35 cellular contexts compared by ENCODE assay signal in the genomic region with DNA sequence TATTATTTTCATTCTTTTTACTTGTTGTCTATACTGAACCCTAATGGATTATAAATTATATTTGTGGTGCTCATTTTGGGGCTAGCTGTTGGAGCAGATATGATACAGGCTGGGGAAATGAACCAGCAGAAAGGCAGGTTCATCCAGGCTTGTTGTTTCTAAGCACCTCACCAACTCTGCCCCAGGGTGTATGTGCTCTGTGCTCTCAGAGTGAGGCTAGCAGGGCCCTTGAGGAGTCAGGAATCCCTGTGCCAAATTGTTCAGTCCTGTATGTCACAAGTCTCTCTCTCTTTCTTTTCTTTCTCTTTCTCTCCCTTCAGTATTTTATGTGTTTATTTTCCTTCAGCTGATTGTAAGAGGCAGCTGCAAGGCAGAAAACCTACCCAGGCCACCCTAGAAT.
"Had no signal": no experiment of that assay in that cellular context is flagged by ENCODE, and none has a peak within 500 bp of the region (broad histone marks: within the 10 kb centered on the region; RNA-seq: fewer than 3 reads in every experiment).

No MANE protein-coding gene starts in this region.

- H3K4me3 ChIP-seq: adrenal gland, body of pancreas, cardiac muscle cell, colonic mucosa, esophagus muscularis mucosa, gastrocnemius medialis, heart left ventricle had no signal

- ATAC-seq: activated CD4-positive, alpha-beta T cell treated with anti-CD3 and anti-CD28 coated beads for 36 hours; activated CD8-positive, alpha-beta memory T cell treated with anti-CD3 and anti-CD28 coated beads, Interleukin-2, amount 10 ng/mL, durations not matched to agents 7 days and 5 days; activated CD8-positive, alpha-beta T cell treated with anti-CD3 and anti-CD28 coated beads, Interleukin-2, amount 10 ng/mL, durations not matched to agents 7 days and 5 days; activated naive CD8-positive, alpha-beta T cell treated with anti-CD3 and anti-CD28 coated beads, Interleukin-2, amount 50 U/mL, for 24 hours; body of pancreas; foreskin keratinocyte; gastrocnemius medialis; heart left ventricle had no signal

- DNase-seq: activated CD4-positive, alpha-beta memory T cell treated with anti-CD3 and anti-CD28 coated beads for 36 hours; activated CD4-positive, alpha-beta T cell treated with anti-CD3 and anti-CD28 coated beads for 36 hours; activated CD4-positive, alpha-beta T cell treated with anti-CD3 and anti-CD28 coated beads, Interleukin-2, amount 10 ng/mL, durations not matched to agents 24 days and 14 days; activated CD4-positive, CD25-positive, alpha-beta regulatory T cell; activated CD4-positive, CD25-positive, alpha-beta regulatory T cell treated with anti-CD3 and anti-CD28 coated beads, Interleukin-2, amount 50 U/mL, for 72 hours; activated CD8-positive, alpha-beta memory T cell treated with anti-CD3 and anti-CD28 coated beads, Interleukin-2, amount 10 ng/mL, durations not matched to agents 7 days and 5 days; activated CD8-positive, alpha-beta memory T cell treated with anti-CD3 and anti-CD28 coated beads, Interleukin-2, amount 50 U/mL, for 4 hours; activated CD8-positive, alpha-beta T cell treated with anti-CD3 and anti-CD28 coated beads, Interleukin-2, amount 10 ng/mL, durations not matched to agents 7 days and 5 days; activated effector memory CD4-positive, alpha-beta T cell treated with anti-CD3 and anti-CD28 coated beads, Interleukin-2, amount 50 U/mL, for 16 hours; activated naive CD4-positive, alpha-beta T cell treated with anti-CD3 and anti-CD28 coated beads for 36 hours; activated naive CD8-positive, alpha-beta T cell treated with anti-CD3 and anti-CD28 coated beads for 36 hours; activated naive CD8-positive, alpha-beta T cell treated with anti-CD3 and anti-CD28 coated beads, Interleukin-2, amount 50 U/mL, for 24 hours; activated T-cell treated with anti-CD3 and anti-CD28 coated beads, Interleukin-2, amount 50 U/mL, for 1 hour; activated T-cell treated with anti-CD3 and anti-CD28 coated beads, Interleukin-2, amount 50 U/mL, for 48 hours; adrenal gland; amygdala; aorta; body of pancreas; central memory CD4-positive, alpha-beta T cell; cerebellar nuclear complex; colonic mucosa; effector memory CD4-positive, alpha-beta T cell; endodermal cell; erythroblast; gastrocnemius medialis; glutamatergic neuron; heart left ventricle; T-helper 1 cell; T-helper 2 cell had no signal

- H3K27ac ChIP-seq: adrenal gland, body of pancreas, cardiac muscle cell, colonic mucosa, esophagus muscularis mucosa, foreskin keratinocyte, gastrocnemius medialis, heart left ventricle had no signal

- H3K27ac Mint-ChIP-seq: activated CD4-positive, alpha-beta memory T cell treated with anti-CD3 and anti-CD28 coated beads for 36 hours; activated CD4-positive, alpha-beta T cell treated with anti-CD3 and anti-CD28 coated beads for 36 hours; activated CD4-positive, alpha-beta T cell treated with anti-CD3 and anti-CD28 coated beads, Interleukin-2, amount 10 ng/mL, durations not matched to agents 24 days and 14 days; activated CD8-positive, alpha-beta memory T cell treated with anti-CD3 and anti-CD28 coated beads, Interleukin-2, amount 10 ng/mL, durations not matched to agents 7 days and 5 days; activated CD8-positive, alpha-beta T cell treated with anti-CD3 and anti-CD28 coated beads, Interleukin-2, amount 10 ng/mL, durations not matched to agents 7 days and 5 days; activated naive CD4-positive, alpha-beta T cell treated with anti-CD3 and anti-CD28 coated beads for 36 hours; activated naive CD4-positive, alpha-beta T cell treated with anti-CD3 and anti-CD28 coated beads, Interleukin-2, amount 50 U/mL, for 24 hours; activated naive CD8-positive, alpha-beta T cell treated with anti-CD3 and anti-CD28 coated beads for 36 hours; activated naive CD8-positive, alpha-beta T cell treated with anti-CD3 and anti-CD28 coated beads, Interleukin-2, amount 50 U/mL, for 24 hours; activated T-helper 1 cell treated with anti-CD3 and anti-CD28 coated beads, Interleukin-12 subunit alpha, Interleukin-12 subunit beta, Interleukin-2, Interleukin-4 antibody, amounts not matched to agents 30 ng/mL and 10 ng/mL and 1 ng/mL, durations not matched to agents 14 hours and 24 hours and 36 hours; activated T-helper 2 cell treated with anti-CD3 and anti-CD28 coated beads, Interferon-gamma antibody, Interleukin-2, Interleukin-4, amounts not matched to agents 10 μg/mL and 5 μg/mL and 100 μg/mL, durations not matched to agents 14 hours and 24 hours and 36 hours; endodermal cell had no signal

- H3K36me3 Mint-ChIP-seq: activated CD4-positive, alpha-beta memory T cell treated with anti-CD3 and anti-CD28 coated beads for 36 hours; activated CD8-positive, alpha-beta memory T cell treated with anti-CD3 and anti-CD28 coated beads, Interleukin-2, amount 10 ng/mL, durations not matched to agents 7 days and 5 days; activated naive CD4-positive, alpha-beta T cell treated with anti-CD3 and anti-CD28 coated beads, Interleukin-2, amount 50 U/mL, for 24 hours; activated naive CD8-positive, alpha-beta T cell treated with anti-CD3 and anti-CD28 coated beads for 36 hours had no signal

- H3K9me3 ChIP-seq: adrenal gland, body of pancreas, colonic mucosa, esophagus muscularis mucosa, gastrocnemius medialis, heart left ventricle had no signal

- H3K4me1 ChIP-seq: adrenal gland, body of pancreas, colonic mucosa, esophagus muscularis mucosa, foreskin keratinocyte, gastrocnemius medialis, heart left ventricle had no signal

- H3K27me3 ChIP-seq: adrenal gland, body of pancreas, cardiac muscle cell, colonic mucosa, esophagus muscularis mucosa, foreskin keratinocyte, gastrocnemius medialis, heart left ventricle had no signal

- H3K4me3 Mint-ChIP-seq: activated CD4-positive, alpha-beta memory T cell treated with anti-CD3 and anti-CD28 coated beads for 36 hours; activated CD4-positive, alpha-beta T cell treated with anti-CD3 and anti-CD28 coated beads for 36 hours; activated CD4-positive, alpha-beta T cell treated with anti-CD3 and anti-CD28 coated beads, Interleukin-2, amount 10 ng/mL, durations not matched to agents 24 days and 14 days; activated CD8-positive, alpha-beta memory T cell treated with anti-CD3 and anti-CD28 coated beads, Interleukin-2, amount 10 ng/mL, durations not matched to agents 7 days and 5 days; activated CD8-positive, alpha-beta T cell treated with anti-CD3 and anti-CD28 coated beads, Interleukin-2, amount 10 ng/mL, durations not matched to agents 7 days and 5 days; activated naive CD4-positive, alpha-beta T cell treated with anti-CD3 and anti-CD28 coated beads for 36 hours; activated naive CD4-positive, alpha-beta T cell treated with anti-CD3 and anti-CD28 coated beads, Interleukin-2, amount 50 U/mL, for 24 hours; activated naive CD8-positive, alpha-beta T cell treated with anti-CD3 and anti-CD28 coated beads for 36 hours; activated naive CD8-positive, alpha-beta T cell treated with anti-CD3 and anti-CD28 coated beads, Interleukin-2, amount 50 U/mL, for 24 hours; activated T-helper 1 cell treated with anti-CD3 and anti-CD28 coated beads, Interleukin-12 subunit alpha, Interleukin-12 subunit beta, Interleukin-2, Interleukin-4 antibody, amounts not matched to agents 30 ng/mL and 10 ng/mL and 1 ng/mL, durations not matched to agents 14 hours and 24 hours and 36 hours; endodermal cell had no signal

- H3K4me1 Mint-ChIP-seq: activated CD4-positive, alpha-beta T cell treated with anti-CD3 and anti-CD28 coated beads for 36 hours; activated CD4-positive, alpha-beta T cell treated with anti-CD3 and anti-CD28 coated beads, Interleukin-2, amount 10 ng/mL, durations not matched to agents 24 days and 14 days; activated CD8-positive, alpha-beta memory T cell treated with anti-CD3 and anti-CD28 coated beads, Interleukin-2, amount 10 ng/mL, durations not matched to agents 7 days and 5 days; activated naive CD4-positive, alpha-beta T cell treated with anti-CD3 and anti-CD28 coated beads, Interleukin-2, amount 50 U/mL, for 24 hours; activated naive CD8-positive, alpha-beta T cell treated with anti-CD3 and anti-CD28 coated beads for 36 hours; activated naive CD8-positive, alpha-beta T cell treated with anti-CD3 and anti-CD28 coated beads, Interleukin-2, amount 50 U/mL, for 24 hours; endodermal cell had no signal

- H3K36me3 ChIP-seq: adrenal gland, cardiac muscle cell, colonic mucosa, esophagus muscularis mucosa, gastrocnemius medialis, heart left ventricle had no signal
